Comparison of ENCODE assay signal across 25 cellular contexts in the genomic region with DNA sequence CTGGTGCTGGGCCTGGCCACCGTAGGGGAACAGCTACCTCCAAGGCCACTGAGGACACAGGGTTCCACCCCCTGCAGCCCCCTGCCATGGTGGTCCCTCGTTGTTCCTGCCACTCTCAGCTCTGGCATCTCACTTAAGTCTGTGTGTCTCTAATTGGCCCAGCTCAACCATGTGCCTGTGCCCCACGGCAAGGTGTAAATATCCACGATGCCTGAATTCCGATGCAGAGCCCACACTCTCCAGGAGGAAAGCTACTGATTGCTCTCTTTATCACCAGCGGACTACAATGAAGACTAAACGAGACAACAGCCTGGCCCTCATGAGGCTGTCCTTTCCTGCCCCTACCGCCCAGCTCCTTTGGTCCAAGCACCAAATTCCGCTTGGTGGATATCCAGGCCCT. TPM values are rescaled to one million over a fixed set of nuclear protein-coding genes. Genes with fewer than 3 reads are reported as not detected.
DNase-seq lines count a peak whose midpoint lies in the region; ATAC-seq and TF ChIP-seq lines count a peak whose summit lies in the region.
"Had no signal": no experiment of that assay in that cellular context is flagged by ENCODE, and none has a peak within 500 bp of the region (broad histone marks: within the 10 kb centered on the region; RNA-seq: fewer than 3 reads in every experiment).

No MANE protein-coding gene starts in this region.

- H4K5ac ChIP-seq in mesendoderm (ENCODE audit: low read length): no peak overlapping the region

- peak overlapping the region; percentile 38 for H2AK5ac ChIP-seq in mesendoderm (ENCODE audit: low read length)

- H3K27ac ChIP-seq in CD8-positive, alpha-beta memory T cell (ENCODE audit: low read depth, low read length): no peak overlapping the region
- H3K27ac ChIP-seq in angular gyrus (ENCODE audit: low read depth, low read length) (peak overlapping the region; percentile 82), mesendoderm (ENCODE audit: low read depth, low read length) (no peak overlapping the region)
- no peak overlapping the region for H3K27ac ChIP-seq in effector memory CD4-positive, alpha-beta T cell (ENCODE audit: insufficient read depth, low read length, poor library complexity, severe bottlenecking)
- H3K27ac ChIP-seq: BLaER1 treated with 17β-estradiol and CSF1 and Interleukin-3, amounts not matched to agents 10 nM and 100 nM; Peyer's patch; SJSA1 had no signal

- no peak overlapping the region for H2BK15ac ChIP-seq in mesendoderm (replicated peaks; ENCODE audit: low read depth)

- H3K4me3 Mint-ChIP-seq in CD8-positive, alpha-beta memory T cell: no peak overlapping the region
- H3K4me3 Mint-ChIP-seq in progenitor cell of endocrine pancreas (ENCODE audit: low read depth): no peak overlapping the region

- H2BK120ac ChIP-seq in mesendoderm (ENCODE audit: low read depth, low read length): no peak overlapping the region

- H3K9ac ChIP-seq in mesendoderm (ENCODE audit: low read length): no peak overlapping the region
- H3K9ac ChIP-seq: BLaER1 treated with 17β-estradiol and CSF1 and Interleukin-3, amounts not matched to agents 10 nM and 100 nM had no signal

- peak overlapping the region; percentile 45 for H3K56ac ChIP-seq in mesendoderm (ENCODE audit: low read length)

- H4K8ac ChIP-seq in mesendoderm (ENCODE audit: low read depth, low read length): no peak overlapping the region

- peaks cover 40% of the 10 kb centered on the region for H3K4me1 ChIP-seq in CD8-positive, alpha-beta memory T cell (ENCODE audit: insufficient read depth, low read length)
- peaks cover 20% of the 10 kb centered on the region for H3K4me1 ChIP-seq in mesendoderm (ENCODE audit: control insufficient read depth, low read depth, low read length)
- H3K4me1 ChIP-seq in effector memory CD4-positive, alpha-beta T cell (ENCODE audit: control insufficient read depth, insufficient read depth, low read length, poor library complexity, severe bottlenecking): peaks cover 22% of the 10 kb centered on the region
- H3K4me1 ChIP-seq: HAP-1 had no signal

- no peak overlapping the region for H3K4ac ChIP-seq in mesendoderm (ENCODE audit: low read depth, low read length)

- no peak overlapping the region for H2BK5ac ChIP-seq in mesendoderm (ENCODE audit: low read length)

- no peak for ATAC-seq in omental fat pad (ENCODE audit: low FRiP score)

- H3K4me2 ChIP-seq in mesendoderm (ENCODE audit: low read length): no peak overlapping the region
- H3K4me2 ChIP-seq: BLaER1 treated with 17β-estradiol and CSF1 and Interleukin-3, amounts not matched to agents 10 nM and 100 nM had no signal

- CTCF ChIA-PET in CD8-positive, alpha-beta memory T cell (lab: Charles Lee): interaction anchor here (1.8 kb wide), 1 partner anchor 9 kb away, joined by 9 read pairs; no protein-coding TSS in a partner anchor

- in situ Hi-C loops in GM13977 (cut with MboI; ENCODE audit: low pct_unique_long_range_greater_than_20kb, low sequenced_read_pairs, unreplicated experiment): no loop called here

- no peak overlapping the region for H3K18ac ChIP-seq in mesendoderm (ENCODE audit: low read length)

- POLR2A ChIA-PET in CD8-positive, alpha-beta memory T cell (lab: Charles Lee): interaction anchor here (0.6 kb wide), 1 partner anchor 8 kb away, joined by 3 read pairs; no protein-coding TSS in a partner anchor

- H3K27me3 Mint-ChIP-seq in CD8-positive, alpha-beta memory T cell: peaks cover 0 to 2% of the 10 kb centered on the region in 2 donors
- H3K27me3 Mint-ChIP-seq in progenitor cell of endocrine pancreas: peaks cover 21% of the 10 kb centered on the region

- H3K27me3 ChIP-seq in CD8-positive, alpha-beta memory T cell (ENCODE audit: insufficient read depth, low read length, poor library complexity, severe bottlenecking): no peaks in the 10 kb centered on the region
- no peaks in the 10 kb centered on the region for H3K27me3 ChIP-seq in mesendoderm (ENCODE audit: insufficient read depth, low read length, poor library complexity)
- no peaks in the 10 kb centered on the region for H3K27me3 ChIP-seq in effector memory CD4-positive, alpha-beta T cell (replicated peaks; ENCODE audit: control insufficient read depth, insufficient read depth, low read length, poor library complexity, severe bottlenecking)
- H3K27me3 ChIP-seq: Peyer's patch, SJSA1 had no signal

- TF ChIP-seq CTCF in progenitor cell of endocrine pancreas (IDR thresholded peaks at IDR 0.05; ENCODE audit: unreplicated experiment) (no peak), omental fat pad (IDR thresholded peaks at IDR 0.05) (no peak), GM13977 (IDR thresholded peaks at IDR 0.05; ENCODE audit: extremely low read depth, insufficient read depth, missing control alignments) (no peak)

- H3K79me1 ChIP-seq in mesendoderm (ENCODE audit: low read length): no peaks in the 10 kb centered on the region

- no peak overlapping the region for H3K4me3 ChIP-seq in CD8-positive, alpha-beta memory T cell (ENCODE audit: low read length)
- H3K4me3 ChIP-seq in mesendoderm (ENCODE audit: low read length): no peak overlapping the region
- H3K4me3 ChIP-seq in effector memory CD4-positive, alpha-beta T cell (ENCODE audit: insufficient read depth, low read depth, low read length, poor library complexity, severe bottlenecking): no peak overlapping the region
- H3K4me3 ChIP-seq: BLaER1 treated with 17β-estradiol and CSF1 and Interleukin-3, amounts not matched to agents 10 nM and 100 nM; HAP-1; Peyer's patch; SJSA1 had no signal

- peaks cover 33 to 44% (median 42%) of the 10 kb centered on the region in 3 donors for H3K4me1 Mint-ChIP-seq in CD8-positive, alpha-beta memory T cell
- peaks cover 2% of the 10 kb centered on the region for H3K4me1 Mint-ChIP-seq in progenitor cell of endocrine pancreas (ENCODE audit: low read depth)

- H3K36me3 Mint-ChIP-seq in CD8-positive, alpha-beta memory T cell: no peaks in the 10 kb centered on the region
- no peaks in the 10 kb centered on the region for H3K36me3 Mint-ChIP-seq in progenitor cell of endocrine pancreas (ENCODE audit: insufficient read depth)
- H3K36me3 Mint-ChIP-seq: IgD-negative memory B cell had no signal

- no peaks in the 10 kb centered on the region for H3K36me3 ChIP-seq in CD8-positive, alpha-beta memory T cell (ENCODE audit: insufficient read depth, low read length)
- no peaks in the 10 kb centered on the region for H3K36me3 ChIP-seq in mesendoderm (ENCODE audit: control insufficient read depth, insufficient read depth, low read length)
- no peaks in the 10 kb centered on the region for H3K36me3 ChIP-seq in effector memory CD4-positive, alpha-beta T cell (ENCODE audit: control insufficient read depth, insufficient read depth, low read length)
- H3K36me3 ChIP-seq: BLaER1 treated with 17β-estradiol and CSF1 and Interleukin-3, amounts not matched to agents 10 nM and 100 nM; HAP-1; Peyer's patch; SJSA1 had no signal

- H3K27ac Mint-ChIP-seq in CD8-positive, alpha-beta memory T cell: peak overlapping the region in 6 of 8 donors; percentile 53 to 98 (median 70)
- H3K27ac Mint-ChIP-seq in progenitor cell of endocrine pancreas: peak overlapping the region; percentile 14
- H3K27ac Mint-ChIP-seq: IgD-negative memory B cell had no signal

- no peaks in the 10 kb centered on the region for H3K9me3 Mint-ChIP-seq in CD8-positive, alpha-beta memory T cell
- H3K9me3 Mint-ChIP-seq in progenitor cell of endocrine pancreas (ENCODE audit: low read depth): no peaks in the 10 kb centered on the region
- H3K9me3 Mint-ChIP-seq: IgD-negative memory B cell had no signal

- H3K23ac ChIP-seq in mesendoderm (ENCODE audit: low read length): no peak overlapping the region

- no CpG with 5 or more reads among the region's 9 CpGs for WGBS in mesendoderm (ENCODE audit: extremely low coverage, insufficient coverage, low lambda C conversion rate)

- DNase-seq in CD8-positive, alpha-beta memory T cell: no peak
- DNase-seq in mesendoderm (no peak), progenitor cell of endocrine pancreas (ENCODE audit: low spot score, unreplicated experiment) (no peak), NCI-H774 (lab: John Stamatoyannopoulos, UW) (no peak), omental fat pad (ENCODE audit: low spot score) (no peak), GM13977 (ENCODE audit: low spot score) (no peak)
- no peak for DNase-seq in effector memory CD4-positive, alpha-beta T cell
- DNase-seq: COR-L47, DMS 273 treated with DMSO at 0.1 percent for 48 hours, DND-41, MM.1S, NCI-H1092, NCI-H1436 treated with DMSO at 0.1 percent for 48 hours, NCI-H2029 treated with DMSO at 0.1 percent for 48 hours, NCI-H2171, NCI-H446, NCI-H526 treated with DMSO at 0.1 percent for 48 hours, Peyer's patch had no signal

- no peaks in the 10 kb centered on the region for H3K9me3 ChIP-seq in CD8-positive, alpha-beta memory T cell (ENCODE audit: low read length)
- no peaks in the 10 kb centered on the region for H3K9me3 ChIP-seq in effector memory CD4-positive, alpha-beta T cell (ENCODE audit: control insufficient read depth, low read length)
- H3K9me3 ChIP-seq: BLaER1 treated with 17β-estradiol and CSF1 and Interleukin-3, amounts not matched to agents 10 nM and 100 nM; HAP-1; Peyer's patch; SJSA1 had no signal

- H3K79me2 ChIP-seq in mesendoderm (ENCODE audit: control insufficient read depth, insufficient read depth, low read length): no peaks in the 10 kb centered on the region

RNA-seq across cellular contexts. Expression of a gene that starts 17.0 kb away (rescaled TPM):
- not detected for total RNA-seq in CD8-positive, alpha-beta memory T cell
- 0.43 TPM for polyA plus RNA-seq in CD8-positive, alpha-beta memory T cell
- 5.7 TPM for polyA plus RNA-seq in mesendoderm (2013, experiment 1 of 2)
- 5.2 TPM for polyA plus RNA-seq in mesendoderm (2013, experiment 2 of 2)
- total RNA-seq in progenitor cell of endocrine pancreas: not detected in 2 replicates
- total RNA-seq in omental fat pad: not detected
- total RNA-seq: A673, G401, Peyer's patch had no signal
